ENCODE assay signal across 23 cellular contexts in the genomic region with DNA sequence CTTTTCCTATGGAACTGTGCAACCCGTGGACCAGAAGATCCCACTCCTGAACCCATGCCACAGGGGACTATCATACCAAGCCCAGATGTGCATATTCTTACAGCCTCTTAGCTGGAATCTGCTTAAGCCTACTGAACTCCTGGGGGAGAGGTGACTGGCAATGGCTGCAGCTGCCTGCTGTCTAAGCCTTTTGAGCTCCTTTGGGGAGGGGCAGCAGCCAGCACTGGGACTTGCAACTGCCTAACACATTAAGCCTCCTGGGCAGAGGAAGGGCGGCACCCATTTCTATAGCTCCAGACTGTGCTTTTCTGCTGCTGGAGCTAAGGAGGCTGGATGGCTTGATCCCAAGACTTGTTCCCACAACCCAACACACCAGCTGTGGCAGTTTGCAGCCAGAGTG.
DNase-seq lines count a peak whose midpoint lies in the region; ATAC-seq, FAIRE-seq and TF ChIP-seq lines count a peak whose summit lies in the region.
"Had no signal": no experiment of that assay in that cellular context is flagged by ENCODE, and none has a peak within 500 bp of the region (broad histone marks: within the 10 kb centered on the region; RNA-seq: fewer than 3 reads in every experiment).

No MANE protein-coding gene starts in this region.

- FAIRE-seq in bronchial epithelial cell (lab: Jason Lieb, UNC) = peak; percentile 40
- FAIRE-seq: A549, GM12878, GM18507 had no signal

- H3K4me2 ChIP-seq in DND-41 (ENCODE audit: insufficient read depth, low read length) = no peak overlapping the region
- H3K4me2 ChIP-seq: A549; BLaER1 treated with 17β-estradiol and CSF1 and Interleukin-3, amounts not matched to agents 10 nM and 100 nM; GM23338 had no signal

- DNase-seq in DND-41 (no peak), NCI-H82 treated with DMSO at 0.1 percent for 48 hours (lab: John Stamatoyannopoulos, UW; ENCODE audit: unreplicated experiment) (peak; percentile 14), bronchial epithelial cell (ENCODE audit: low read depth) (no peak), aorta (no peak), DMS53 treated with DMSO at 0.1 percent for 48 hours (lab: John Stamatoyannopoulos, UW; ENCODE audit: unreplicated experiment) (no peak)
- DNase-seq: 8988T; ACHN; AML-193; BE2C; CD4-positive, alpha-beta T cell; CD8-positive, alpha-beta memory T cell; DMS53; EL; GDM1; H9 had no signal

- H2AFZ ChIP-seq in DND-41 (ENCODE audit: low read depth, low read length) = no peak overlapping the region
- H2AFZ ChIP-seq: GM23338 had no signal

- peaks cover 27% of the 10 kb centered on the region for H3K79me2 ChIP-seq in DND-41 (ENCODE audit: insufficient read depth, low read length)

- WGBS in aorta, 2 donors = 86 to 95% methylated on average over 2 of the region's 2 CpGs

- no peaks in the 10 kb centered on the region for H3K27me3 ChIP-seq in DND-41 (ENCODE audit: insufficient read depth, low read length, poor library complexity)
- H3K27me3 ChIP-seq in bronchial epithelial cell (ENCODE audit: control insufficient read depth, insufficient read depth, low read length) = no peaks in the 10 kb centered on the region
- no peaks in the 10 kb centered on the region for H3K27me3 ChIP-seq in aorta (ENCODE audit: control insufficient read depth in 1 of 2, insufficient read depth in 2 of 2, low read length in 1 of 2)
- H3K27me3 ChIP-seq: BE2C had no signal

- ATAC-seq in DND-41 (ENCODE audit: insufficient read depth, low read depth) (0 out of 3 replicates have a peak, but pooled peaks have one; percentile 14), aorta (ENCODE audit: low FRiP score) (peak; percentile 44), GM21737 (IDR thresholded peaks at IDR 0.05; ENCODE audit: unreplicated experiment) (no peak), GM18517 (IDR thresholded peaks at IDR 0.05; ENCODE audit: unreplicated experiment) (no peak)
- ATAC-seq: A549, GM12878, GM23338, HCT116 had no signal

- H4K20me1 ChIP-seq in DND-41 (ENCODE audit: insufficient read depth, low read length) = peaks cover 14% of the 10 kb centered on the region; the same call in 1 of the 2 replicates
- H4K20me1 ChIP-seq: BLaER1 treated with 17β-estradiol and CSF1 and Interleukin-3, amounts not matched to agents 10 nM and 100 nM had no signal

- TF ChIP-seq CTCF in DND-41 (IDR thresholded peaks at IDR 0.05; ENCODE audit: borderline replicate concordance, extremely low read depth, low read length, poor library complexity, severe bottlenecking) = no peak
- no peak for TF ChIP-seq CTCF in bronchial epithelial cell (IDR thresholded peaks at IDR 0.05; ENCODE audit: insufficient read depth, low read length, severe bottlenecking)

- H3K9me3 ChIP-seq in DND-41 (ENCODE audit: insufficient read depth, low read length, severe bottlenecking) (peaks cover 3% of the 10 kb centered on the region), aorta (ENCODE audit: control insufficient read depth, low read length) (no peaks in the 10 kb centered on the region)
- H3K9me3 ChIP-seq: BE2C had no signal

- intact Hi-C loops in aorta (cut with DNase I) = no loop called here

- H3K27ac ChIP-seq in DND-41 (ENCODE audit: low read length) = no peak overlapping the region
- H3K27ac ChIP-seq in aorta (ENCODE audit: low read depth in 1 of 2, low read length in 2 of 2) = no peak overlapping the region
- H3K27ac ChIP-seq: A549; BLaER1 treated with 17β-estradiol and CSF1 and Interleukin-3, amounts not matched to agents 10 nM and 100 nM had no signal

- H3K9ac ChIP-seq in DND-41 (ENCODE audit: low read depth, low read length) = no peak overlapping the region
- H3K9ac ChIP-seq: BLaER1 treated with 17β-estradiol and CSF1 and Interleukin-3, amounts not matched to agents 10 nM and 100 nM had no signal

- 0 out of 2 replicates have a peak, but pooled peaks cover 7% of the 10 kb centered on the region for H3K36me3 ChIP-seq in DND-41 (ENCODE audit: insufficient read depth, low read length)
- H3K36me3 ChIP-seq in bronchial epithelial cell (ENCODE audit: control insufficient read depth, insufficient read depth, low read length) = no peaks in the 10 kb centered on the region
- no peaks in the 10 kb centered on the region for H3K36me3 ChIP-seq in aorta (ENCODE audit: control insufficient read depth in 1 of 2, insufficient read depth in 2 of 2, low read length in 1 of 2)
- H3K36me3 ChIP-seq: BE2C; BLaER1 treated with 17β-estradiol and CSF1 and Interleukin-3, amounts not matched to agents 10 nM and 100 nM had no signal

- H3K4me1 ChIP-seq in DND-41 (ENCODE audit: insufficient read depth, low read length) (peaks cover 1% of the 10 kb centered on the region; the same call in 1 of the 2 replicates), aorta (ENCODE audit: control insufficient read depth in 1 of 2, insufficient read depth in 2 of 2, low read length in 2 of 2) (no peaks in the 10 kb centered on the region)
- H3K4me1 ChIP-seq: A549; BE2C; BLaER1 treated with 17β-estradiol and CSF1 and Interleukin-3, amounts not matched to agents 10 nM and 100 nM had no signal

- no peak overlapping the region for H3K4me3 ChIP-seq in DND-41 (ENCODE audit: low read depth in 1 of 2, low read length in 2 of 2)
- no peak overlapping the region for H3K4me3 ChIP-seq in bronchial epithelial cell (ENCODE audit: low read depth, low read length)
- no peak overlapping the region for H3K4me3 ChIP-seq in aorta (ENCODE audit: low read length in 2 of 2)
- H3K4me3 ChIP-seq: A549; BLaER1 treated with 17β-estradiol and CSF1 and Interleukin-3, amounts not matched to agents 10 nM and 100 nM; GM12878; GM23338 had no signal

Comparison
In these comparisons a context has a peak if more than half of its experiments do, and no peak if none do; other contexts are left out.
1. ATAC-seq: peak in DND-41 (single experiment) and aorta (single experiment); none in GM21737 (single experiment) and GM18517 (single experiment).